Comparison of ENCODE assay signal across 20 cellular contexts in genomic region chr3:179036226-179036625, GRCh38. TPM values are rescaled to one million over a fixed set of nuclear protein-coding genes. Genes with fewer than 3 reads are reported as not detected.
DNase-seq lines count a peak whose midpoint lies in the region; ATAC-seq and TF ChIP-seq lines count a peak whose summit lies in the region.
"Had no signal": no experiment of that assay in that cellular context is flagged by ENCODE, and none has a peak within 500 bp of the region (broad histone marks: within the 10 kb centered on the region; RNA-seq: fewer than 3 reads in every experiment).

No MANE protein-coding gene starts in this region.

- POLR2A ChIA-PET in naive thymus-derived CD4-positive, alpha-beta T cell (lab: Charles Lee) = interaction anchor here (1.7 to 5.0 kb wide), 6 partner anchors 9 to 112 kb away, joined by 4 to 53 read pairs (median 28); partner anchors contain the start of genes PIK3CA and ZMAT3

- peak overlapping the region in 3 of 11 experiments; percentile 74 to 82 (median 80); a peak in 3 of 22 replicates for H3K27ac ChIP-seq in BLaER1 treated with 17β-estradiol and CSF1 and Interleukin-3, amounts not matched to agents 10 nM and 100 nM
- peak overlapping the region; percentile 69 for H3K27ac ChIP-seq in naive thymus-derived CD4-positive, alpha-beta T cell (ENCODE audit: low read depth, low read length)
- H3K27ac ChIP-seq: lower lobe of right lung, pancreas had no signal

- DNase-seq in HS-27A (ENCODE audit: low read depth) = peak; percentile 4
- DNase-seq in astrocyte of the hippocampus (ENCODE audit: low read depth, low spot score) = peak; percentile 32
- no peak for DNase-seq in naive thymus-derived CD4-positive, alpha-beta T cell
- DNase-seq in NCI-H1930 (lab: John Stamatoyannopoulos, UW) = no peak
- DNase-seq in COR-L47 (lab: John Stamatoyannopoulos, UW) = no peak
- DNase-seq in Calu3 = no peak
- DNase-seq: activated CD4-positive, alpha-beta T cell treated with anti-CD3 and anti-CD28 coated beads, Interleukin-2, amount 10 ng/mL, durations not matched to agents 24 days and 14 days; activated T-cell treated with anti-CD3 and anti-CD28 coated beads, Interleukin-2, amount 50 U/mL, for 4 hours; CD4-positive, CD25-positive, alpha-beta regulatory T cell; DMS 273 treated with DMSO at 0.1 percent for 48 hours; H9; KBM-7; lower lobe of right lung; NCI-H1436; pancreas; stimulated activated CD4-positive, alpha-beta T cell treated with anti-CD3 and anti-CD28 coated beads, Interleukin-4, amount 100 ng/mL, for 4 hours; stimulated activated naive CD4-positive, alpha-beta T cell had no signal

- H3K4me3 ChIP-seq in BLaER1 treated with 17β-estradiol and CSF1 and Interleukin-3, amounts not matched to agents 10 nM and 100 nM = 0 out of 20 replicates have a peak overlapping the region, but pooled peaks of 1 of the 10 experiments have one; percentile 51
- no peak overlapping the region for H3K4me3 ChIP-seq in naive thymus-derived CD4-positive, alpha-beta T cell (ENCODE audit: low read length)
- H3K4me3 ChIP-seq: lower lobe of right lung, pancreas had no signal

- H3K4me1 Mint-ChIP-seq in naive thymus-derived CD4-positive, alpha-beta T cell = peaks cover 7 to 15% (median 11%) of the 10 kb centered on the region in 7 donors
- H3K4me1 Mint-ChIP-seq in Calu3 (ENCODE audit: low read depth, unreplicated experiment) = no peaks in the 10 kb centered on the region

- H3K27me3 Mint-ChIP-seq in naive thymus-derived CD4-positive, alpha-beta T cell = no peaks in the 10 kb centered on the region
- H3K27me3 Mint-ChIP-seq in Calu3 (ENCODE audit: unreplicated experiment) = no peaks in the 10 kb centered on the region
- H3K27me3 Mint-ChIP-seq: activated CD4-positive, alpha-beta T cell treated with anti-CD3 and anti-CD28 coated beads, Interleukin-2, amount 10 ng/mL, durations not matched to agents 24 days and 14 days; brain; CD4-positive, CD25-positive, alpha-beta regulatory T cell had no signal

- H3K9me3 ChIP-seq in BLaER1 treated with 17β-estradiol and CSF1 and Interleukin-3, amounts not matched to agents 10 nM and 100 nM (replicated peaks in 1 of 11) = peaks cover 7 to 78% (median 64%) of the 10 kb centered on the region in 11 experiments; a peak in 20 of 22 replicates
- no peaks in the 10 kb centered on the region for H3K9me3 ChIP-seq in naive thymus-derived CD4-positive, alpha-beta T cell (ENCODE audit: control insufficient read depth in 2 of 3, low read length in 3 of 3)
- H3K9me3 ChIP-seq: lower lobe of right lung, pancreas had no signal

- H3K9ac ChIP-seq in BLaER1 treated with 17β-estradiol and CSF1 and Interleukin-3, amounts not matched to agents 10 nM and 100 nM = no peak overlapping the region

- H3K4me3 Mint-ChIP-seq in naive thymus-derived CD4-positive, alpha-beta T cell = no peak overlapping the region
- H3K4me3 Mint-ChIP-seq in Calu3 (ENCODE audit: low read depth, unreplicated experiment) = no peak overlapping the region
- H3K4me3 Mint-ChIP-seq: activated T-cell treated with anti-CD3 and anti-CD28 coated beads, Interleukin-2, amount 50 U/mL, for 4 hours; brain; CD4-positive, CD25-positive, alpha-beta regulatory T cell; H9 had no signal

- peak overlapping the region in 10 of 11 experiments; percentile 20 to 96 (median 90); a peak in 13 of 22 replicates for H3K4me2 ChIP-seq in BLaER1 treated with 17β-estradiol and CSF1 and Interleukin-3, amounts not matched to agents 10 nM and 100 nM

- intact Hi-C loops in naive thymus-derived CD4-positive, alpha-beta T cell (cut with micrococcal nuclease) = loop anchor here (2.0 to 5.0 kb wide), 4 partner anchors 15 to 616 kb away; partner anchors contain the start of genes USP13 (in 1 of the 2) and ZMAT3 (in 1 of the 2)
- intact Hi-C loops in Calu3 (cut with micrococcal nuclease; ENCODE audit: unreplicated experiment) = no loop called here

- peaks cover 0 to 63% (median 0%) of the 10 kb centered on the region in 11 experiments; a peak in 8 of 22 replicates for H4K20me1 ChIP-seq in BLaER1 treated with 17β-estradiol and CSF1 and Interleukin-3, amounts not matched to agents 10 nM and 100 nM

- no peak for ATAC-seq in naive thymus-derived CD4-positive, alpha-beta T cell
- no peak for ATAC-seq in GM21576 (IDR thresholded peaks at IDR 0.05; ENCODE audit: unreplicated experiment)
- ATAC-seq: activated T-cell treated with anti-CD3 and anti-CD28 coated beads, Interleukin-2, amount 50 U/mL, for 4 hours had no signal

- peaks cover under 1 to 22% (median 17%) of the 10 kb centered on the region in 5 donors for H3K36me3 Mint-ChIP-seq in naive thymus-derived CD4-positive, alpha-beta T cell
- H3K36me3 Mint-ChIP-seq in Calu3 (ENCODE audit: insufficient read depth, unreplicated experiment) = no peaks in the 10 kb centered on the region

- H3K4me1 ChIP-seq in BLaER1 treated with 17β-estradiol and CSF1 and Interleukin-3, amounts not matched to agents 10 nM and 100 nM = peaks cover 36 to 52% (median 40%) of the 10 kb centered on the region in 10 experiments
- peaks cover 11 to 33% of the 10 kb centered on the region in 2 donors for H3K4me1 ChIP-seq in naive thymus-derived CD4-positive, alpha-beta T cell (ENCODE audit: control insufficient read depth in 2 of 2, insufficient read depth in 2 of 2, low read length in 2 of 2)
- H3K4me1 ChIP-seq: lower lobe of right lung, pancreas had no signal

- no TSS peak for BruUV-seq in Calu3 (replicated peaks; lab: Mats Ljungman, UMichigan)

- no peaks in the 10 kb centered on the region for H3K27me3 ChIP-seq in BLaER1 treated with 17β-estradiol and CSF1 and Interleukin-3, amounts not matched to agents 10 nM and 100 nM
- H3K27me3 ChIP-seq in naive thymus-derived CD4-positive, alpha-beta T cell (ENCODE audit: control insufficient read depth in 2 of 2, insufficient read depth in 2 of 2, low read length in 2 of 2) = no peaks in the 10 kb centered on the region
- H3K27me3 ChIP-seq: pancreas had no signal

- CTCF ChIA-PET in naive thymus-derived CD4-positive, alpha-beta T cell (lab: Charles Lee) = interaction anchor here (0.8 to 2.4 kb wide), 5 partner anchors 8 to 279 kb away, joined by 3 to 16 read pairs (median 5); no protein-coding TSS in a partner anchor
- CTCF ChIA-PET in Calu3 (lab: Charles Lee) = no interaction called here

- H3K27ac Mint-ChIP-seq in naive thymus-derived CD4-positive, alpha-beta T cell = no peak overlapping the region
- H3K27ac Mint-ChIP-seq in Calu3 (ENCODE audit: unreplicated experiment) = no peak overlapping the region
- H3K27ac Mint-ChIP-seq: brain; CD4-positive, CD25-positive, alpha-beta regulatory T cell; H9 had no signal

- H3K9me3 Mint-ChIP-seq in naive thymus-derived CD4-positive, alpha-beta T cell = peaks cover 0 to 15% (median 5%) of the 10 kb centered on the region in 11 donors
- H3K9me3 Mint-ChIP-seq in Calu3 (ENCODE audit: low read depth, unreplicated experiment) = no peaks in the 10 kb centered on the region
- H3K9me3 Mint-ChIP-seq: CD4-positive, CD25-positive, alpha-beta regulatory T cell had no signal

- no peak for TF ChIP-seq CTCF in Calu3 (IDR thresholded peaks at IDR 0.05; ENCODE audit: unreplicated experiment)

- peaks cover 7 to 59% (median 29%) of the 10 kb centered on the region in 11 experiments for H3K36me3 ChIP-seq in BLaER1 treated with 17β-estradiol and CSF1 and Interleukin-3, amounts not matched to agents 10 nM and 100 nM
- H3K36me3 ChIP-seq in naive thymus-derived CD4-positive, alpha-beta T cell (ENCODE audit: control insufficient read depth in 2 of 3, insufficient read depth in 3 of 3, low read length in 3 of 3) = no peaks in the 10 kb centered on the region
- H3K36me3 ChIP-seq: lower lobe of right lung, pancreas had no signal

RNA-seq across cellular contexts. Expression of gene ZMAT3, which starts 35.4 kb away (rescaled TPM):
- 10 to 100 TPM; 20.6 to 23.7 (median 21.7) TPM for total RNA-seq in naive thymus-derived CD4-positive, alpha-beta T cell
- polyA plus RNA-seq in naive thymus-derived CD4-positive, alpha-beta T cell = 10 to 100 TPM; 16.7 to 26.0 TPM
- 10.5 and 12.1 TPM in 2 replicates for total RNA-seq in Calu3 (2022)

Comparison
In these comparisons a context has a peak if more than half of its experiments do, and no peak if none do; other contexts are left out.
1. DNase-seq: peak in HS-27A (single experiment) and astrocyte of the hippocampus (single experiment); none in naive thymus-derived CD4-positive, alpha-beta T cell (0 of 9), NCI-H1930 (0 of 2), COR-L47 (single experiment) and Calu3 (single experiment).